ENCODE assay signal across 8 cellular contexts in genomic region chr14:88563845-88564244, GRCh38. TPM values are rescaled to one million over a fixed set of nuclear protein-coding genes. Genes with fewer than 3 reads are reported as not detected.
A peak's percentile ranks its signal among the peaks of the same experiment; 100 is the strongest.
DNase-seq lines count a peak whose midpoint lies in the region; ATAC-seq and TF ChIP-seq lines count a peak whose summit lies in the region.

No MANE protein-coding gene starts in this region.

- H3K27me3 Mint-ChIP-seq in stimulated activated naive CD8-positive, alpha-beta T cell treated with anti-CD3 and anti-CD28 coated beads, Interleukin-15, Interleukin-2, amounts not matched to agents 100 ng/mL and 50 ng/mL, for 24 hours, result peaks cover 17% of the 10 kb centered on the region

- intact Hi-C loops in breast epithelium (cut with DNase I; ENCODE audit: low total_unique reads) (no loop called here), mucosa of descending colon (cut with DNase I, micrococcal nuclease) (loop anchor here in 1 of 2 donors (5.0 kb wide), 1 partner anchor 72 kb away; no protein-coding TSS in a partner anchor)

- peaks cover 4% of the 10 kb centered on the region for H3K9me3 Mint-ChIP-seq in stimulated activated naive CD8-positive, alpha-beta T cell treated with anti-CD3 and anti-CD28 coated beads, Interleukin-15, Interleukin-2, amounts not matched to agents 100 ng/mL and 50 ng/mL, for 24 hours

- H3K36me3 Mint-ChIP-seq in stimulated activated naive CD8-positive, alpha-beta T cell treated with anti-CD3 and anti-CD28 coated beads, Interleukin-15, Interleukin-2, amounts not matched to agents 100 ng/mL and 50 ng/mL, for 24 hours (ENCODE audit: low read depth), result peaks cover 30% of the 10 kb centered on the region

- peak overlapping the region; percentile 74 to 92 for H3K9ac ChIP-seq in mucosa of rectum (ENCODE audit: low read depth in 1 of 2, low read length in 2 of 2)

- no peak for TF ChIP-seq POLR2A in breast epithelium (IDR thresholded peaks at IDR 0.05)

- H3K27me3 ChIP-seq in breast epithelium (no peaks in the 10 kb centered on the region), mucosa of rectum (ENCODE audit: control insufficient read depth in 2 of 2, insufficient read depth in 2 of 2, low read length in 2 of 2) (no peaks in the 10 kb centered on the region)

- H3K4me1 ChIP-seq in breast epithelium (no peaks in the 10 kb centered on the region), mucosa of rectum (ENCODE audit: control insufficient read depth in 2 of 2, insufficient read depth in 2 of 2, low read length in 2 of 2) (peaks cover 7 to 12% of the 10 kb centered on the region in 2 donors), mucosa of descending colon (ENCODE audit: low read depth) (peaks cover 19% of the 10 kb centered on the region)

- peak overlapping the region; percentile 73 to 98 (median 77) for H3K4me3 ChIP-seq in breast epithelium
- H3K4me3 ChIP-seq in mucosa of rectum (ENCODE audit: low read length in 2 of 2), result peak overlapping the region; percentile 81 to 97
- no peak overlapping the region for H3K4me3 ChIP-seq in mucosa of descending colon

- no peak for ATAC-seq in stimulated activated naive CD8-positive, alpha-beta T cell treated with anti-CD3 and anti-CD28 coated beads, Interleukin-15, Interleukin-2, amounts not matched to agents 100 U/mL and 50 U/mL, for 24 hours
- no peak for ATAC-seq in mucosa of descending colon
- ATAC-seq in HG02973 (IDR thresholded peaks at IDR 0.05; ENCODE audit: unreplicated experiment), result no peak

- no peak for DNase-seq in stimulated activated naive CD8-positive, alpha-beta T cell treated with anti-CD3 and anti-CD28 coated beads, Interleukin-15, Interleukin-2, amounts not matched to agents 100 U/mL and 50 U/mL, for 24 hours
- no peak for DNase-seq in breast epithelium (ENCODE audit: low spot score in 2 of 2)
- DNase-seq in SHP77 (lab: John Stamatoyannopoulos, UW), result no peak
- DNase-seq in mucosa of descending colon, result no peak
- no peak for DNase-seq in ACHN

- peak overlapping the region; percentile 89 for H3K4me3 Mint-ChIP-seq in stimulated activated naive CD8-positive, alpha-beta T cell treated with anti-CD3 and anti-CD28 coated beads, Interleukin-15, Interleukin-2, amounts not matched to agents 100 ng/mL and 50 ng/mL, for 24 hours

- peaks cover 40% of the 10 kb centered on the region for H3K4me1 Mint-ChIP-seq in stimulated activated naive CD8-positive, alpha-beta T cell treated with anti-CD3 and anti-CD28 coated beads, Interleukin-15, Interleukin-2, amounts not matched to agents 100 ng/mL and 50 ng/mL, for 24 hours (ENCODE audit: low read depth)

- no peaks in the 10 kb centered on the region for H3K36me3 ChIP-seq in breast epithelium
- peaks cover 9 to 14% of the 10 kb centered on the region in 2 donors for H3K36me3 ChIP-seq in mucosa of rectum (ENCODE audit: control insufficient read depth in 2 of 2, insufficient read depth in 2 of 2, low read length in 2 of 2)
- no peaks in the 10 kb centered on the region for H3K36me3 ChIP-seq in mucosa of descending colon (ENCODE audit: low read depth)

- in situ Hi-C loops in ACHN (cut with HindIII; ENCODE audit: low pct_ligation_motif_present, low pct_unique_long_range_greater_than_20kb, low sequenced_read_pairs), result no loop called here

- H3K9me3 ChIP-seq in breast epithelium (no peaks in the 10 kb centered on the region), mucosa of rectum (ENCODE audit: control insufficient read depth in 2 of 2, low read length in 2 of 2) (no peaks in the 10 kb centered on the region), mucosa of descending colon (no peaks in the 10 kb centered on the region)

- H3K27ac Mint-ChIP-seq in stimulated activated naive CD8-positive, alpha-beta T cell treated with anti-CD3 and anti-CD28 coated beads, Interleukin-15, Interleukin-2, amounts not matched to agents 100 ng/mL and 50 ng/mL, for 24 hours, result peak overlapping the region; percentile 83

- H3K27ac ChIP-seq in breast epithelium (no peak overlapping the region), mucosa of rectum (ENCODE audit: low read depth in 2 of 2, low read length in 2 of 2) (peak overlapping the region; percentile 94 to 96)

- no peak for TF ChIP-seq CTCF in breast epithelium (IDR thresholded peaks at IDR 0.05)
- TF ChIP-seq CTCF in mucosa of descending colon (IDR thresholded peaks at IDR 0.05), result no peak

RNA-seq across cellular contexts. Expression of gene ZC3H14, which starts 1.0 kb away (rescaled TPM):
- 100 to 1,000 TPM in 1 of 3 donors, 10 to 100 TPM in 2; 75.7 to 102 (median 76.7) TPM for total RNA-seq in breast epithelium
- total RNA-seq in mucosa of descending colon, result 10 to 100 TPM; 55.9 to 72.9 (median 70.7) TPM

RNA-seq across cellular contexts. Expression of gene PTPN21, which starts 9.0 kb away (rescaled TPM):
- 10 to 100 TPM; 14.4 to 18.1 (median 14.5) TPM for total RNA-seq in breast epithelium
- total RNA-seq in mucosa of descending colon, result 10 to 100 TPM; 37.0 to 51.8 (median 44.7) TPM

Comparison
In these comparisons a context has a peak if more than half of its experiments do, and no peak if none do; other contexts are left out.
1. H3K27ac ChIP-seq: peak in mucosa of rectum (2 of 2); none in breast epithelium (0 of 2).